16 cellular contexts compared by ENCODE assay signal in genomic region chr14:49297102-49297501, GRCh38.
"Had no signal": no experiment of that assay in that cellular context is flagged by ENCODE, and none has a peak within 500 bp of the region (broad histone marks: within the 10 kb centered on the region; RNA-seq: fewer than 3 reads in every experiment).

No MANE protein-coding gene starts in this region.

- DNase-seq: dermis blood vessel endothelial cell; esophagus squamous epithelium; foreskin fibroblast; glutamatergic neuron; islet precursor cell; mammary epithelial cell; naive thymus-derived CD4-positive, alpha-beta T cell; nephron progenitor cell; retina; right lobe of liver; stimulated activated CD4-positive, alpha-beta T cell treated with anti-CD3 and anti-CD28 coated beads, Interleukin-2, amount 100 ng/mL, for 24 hours; stimulated activated CD4-positive, alpha-beta T cell treated with anti-CD3 and anti-CD28 coated beads, Interleukin-4, amount 100 ng/mL, for 4 hours; stimulated activated naive B cell treated with anti-CD40 and anti-IgM and Interleukin-4, amounts not matched to agents 10 μg/mL and 1 μg/mL and 100 μg/mL, for 72 hours; stimulated activated naive CD8-positive, alpha-beta T cell treated with anti-CD3 and anti-CD28 coated beads, Interleukin-15, amount 100 ng/mL, for 72 hours; testis; upper lobe of right lung had no signal
